ENCODE assay signal across 8 cellular contexts in genomic region chr15:101127503-101128076, GRCh38.
DNase-seq lines count a peak whose midpoint lies in the region; ATAC-seq and TF ChIP-seq lines count a peak whose summit lies in the region.

No MANE protein-coding gene starts in this region.

- CTCF ChIA-PET in AG04449 (lab: Yijun Ruan, JAX) = interaction anchor here (0.7 to 1.4 kb wide), 3 partner anchors 12 to 119 kb away, joined by 3 to 4 read pairs (median 3); no protein-coding TSS in a partner anchor

- H3K4me1 ChIP-seq in esophagus squamous epithelium = peaks cover 16 to 33% (median 20%) of the 10 kb centered on the region in 3 donors
- H3K4me1 ChIP-seq in upper lobe of right lung = peaks cover 24% of the 10 kb centered on the region

- POLR2A ChIA-PET in AG04449 (lab: Yijun Ruan, JAX) = no interaction called here

- peak; percentile 66 for ATAC-seq in GM18909 (IDR thresholded peaks at IDR 0.05; ENCODE audit: poor library complexity, unreplicated experiment)
- peak; percentile 86 for ATAC-seq in HG03095 (IDR thresholded peaks at IDR 0.05; ENCODE audit: unreplicated experiment)
- peak; percentile 71 for ATAC-seq in omental fat pad (ENCODE audit: low FRiP score)
- peak; percentile 40 for ATAC-seq in upper lobe of right lung

- no peaks in the 10 kb centered on the region for H3K9me3 ChIP-seq in esophagus squamous epithelium
- no peaks in the 10 kb centered on the region for H3K9me3 ChIP-seq in upper lobe of right lung

- DNase-seq in AG04449 (ENCODE audit: low read depth, low spot score) (peak; percentile 64), NCI-H2227 treated with DMSO at 0.1 percent for 48 hours (lab: John Stamatoyannopoulos, UW) (peak; percentile 75), esophagus squamous epithelium (lab: John Stamatoyannopoulos, UW) (peak; percentile 15), omental fat pad (ENCODE audit: low spot score) (peak; percentile 37), upper lobe of right lung (no peak)
- DNase-seq in activated CD8-positive, alpha-beta memory T cell treated with anti-CD3 and anti-CD28 coated beads, Interleukin-2, amount 50 U/mL, for 4 hours = peak; percentile 36

- WGBS in esophagus squamous epithelium, 2 donors = 9 to 22% methylated on average over 12 to 13 of the region's 13 CpGs

- TF ChIP-seq CTCF in AG04449 (IDR thresholded peaks at IDR 0.05; ENCODE audit: insufficient read depth, low read length, missing control alignments) = no peak
- no peak for TF ChIP-seq CTCF in esophagus squamous epithelium (IDR thresholded peaks at IDR 0.05)
- no peak for TF ChIP-seq CTCF in omental fat pad (IDR thresholded peaks at IDR 0.05)
- no peak for TF ChIP-seq CTCF in upper lobe of right lung (IDR thresholded peaks at IDR 0.05)

- no peak for TF ChIP-seq POLR2A in esophagus squamous epithelium (IDR thresholded peaks at IDR 0.05)

- H3K27ac ChIP-seq in esophagus squamous epithelium (peak overlapping the region; percentile 67 to 90 (median 83)), upper lobe of right lung (peak overlapping the region; percentile 74)

- H3K27me3 ChIP-seq in esophagus squamous epithelium (no peaks in the 10 kb centered on the region), upper lobe of right lung (no peaks in the 10 kb centered on the region)

- no peaks in the 10 kb centered on the region for H3K36me3 ChIP-seq in esophagus squamous epithelium
- no peaks in the 10 kb centered on the region for H3K36me3 ChIP-seq in upper lobe of right lung

- H3K4me3 ChIP-seq in AG04449 (ENCODE audit: low read depth, low read length) (no peak overlapping the region), esophagus squamous epithelium (peak overlapping the region in 1 of 4 donors; percentile 13), upper lobe of right lung (no peak overlapping the region)

- intact Hi-C loops in esophagus squamous epithelium (cut with DNase I) (no loop called here), upper lobe of right lung (cut with DNase I) (no loop called here)
